Comparison of ENCODE assay signal across 17 cellular contexts in genomic region chr17:17798010-17798556, GRCh38. TPM values are rescaled to one million over a fixed set of nuclear protein-coding genes. Genes with fewer than 3 reads are reported as not detected.
DNase-seq lines count a peak whose midpoint lies in the region; ATAC-seq, FAIRE-seq and TF ChIP-seq lines count a peak whose summit lies in the region.
"Had no signal": no experiment of that assay in that cellular context is flagged by ENCODE, and none has a peak within 500 bp of the region (broad histone marks: within the 10 kb centered on the region; RNA-seq: fewer than 3 reads in every experiment).

No MANE protein-coding gene starts in this region.

- H3K27me3 ChIP-seq in HepG2 (ENCODE audit: control insufficient read depth in 1 of 2, insufficient read depth in 2 of 2, low read length in 2 of 2) (no peaks in the 10 kb centered on the region), right lobe of liver (no peaks in the 10 kb centered on the region), neuronal stem cell (ENCODE audit: control insufficient read depth in 3 of 3, insufficient read depth in 3 of 3, low read depth in 1 of 3, low read length in 3 of 3) (no peaks in the 10 kb centered on the region), SJCRH30 (no peaks in the 10 kb centered on the region)
- H3K27me3 ChIP-seq in BLaER1 treated with 17β-estradiol and CSF1 and Interleukin-3, amounts not matched to agents 10 nM and 100 nM: 0 out of 22 replicates have a peak, but pooled peaks cover 0 to 5% (median 0%) of the 10 kb centered on the region in 11 experiments
- H3K27me3 ChIP-seq: BE2C had no signal

- no peak for TF ChIP-seq POLR2A in HepG2 (IDR thresholded peaks at IDR 0.05; ENCODE audit: insufficient read depth in 1 of 2, low read depth in 2 of 2, low read length in 2 of 2)
- no peak for TF ChIP-seq POLR2A in right lobe of liver (IDR thresholded peaks at IDR 0.05)

- in situ Hi-C loops in HepG2 (cut with HindIII; ENCODE audit: extremely low pct_ligation_motif_present, low pct_unique_long_range_greater_than_20kb): no loop called here

- H2BK12ac ChIP-seq in neuronal stem cell (ENCODE audit: low read length): no peak overlapping the region

- no peak for DNase-seq in HepG2 (ENCODE audit: low spot score)
- no peak for DNase-seq in right lobe of liver
- no peak for DNase-seq in RWPE1 (ENCODE audit: low spot score)
- DNase-seq in neuronal stem cell (ENCODE audit: low spot score): no peak
- DNase-seq in NCI-H2107 treated with DMSO at 0.1 percent for 48 hours (lab: John Stamatoyannopoulos, UW; ENCODE audit: unreplicated experiment): no peak
- DNase-seq in SJCRH30: no peak
- DNase-seq: ACHN; BE2C; CD4-positive, alpha-beta memory T cell; DMS79 treated with DMSO at 0.1 percent for 48 hours; GF-D8; HCEC 1CT; IMR-90; KBM-7 had no signal

- no peak overlapping the region for H2BK120ac ChIP-seq in neuronal stem cell (ENCODE audit: low read depth, low read length)

- no peak overlapping the region for H3K14ac ChIP-seq in neuronal stem cell (ENCODE audit: low read length)

- peaks cover 37% of the 10 kb centered on the region for H3K79me1 ChIP-seq in neuronal stem cell (ENCODE audit: low read depth, low read length)

- H3K4me1 ChIP-seq in HepG2 (ENCODE audit: insufficient read depth, low read length) (no peaks in the 10 kb centered on the region), right lobe of liver (no peaks in the 10 kb centered on the region), neuronal stem cell (ENCODE audit: control insufficient read depth in 2 of 2, insufficient read depth in 1 of 2, low read depth in 1 of 2, low read length in 2 of 2) (peaks cover 13 to 18% of the 10 kb centered on the region in 2 donors), SJCRH30 (no peaks in the 10 kb centered on the region)
- H3K4me1 ChIP-seq in BLaER1 treated with 17β-estradiol and CSF1 and Interleukin-3, amounts not matched to agents 10 nM and 100 nM: peaks cover 17 to 69% (median 57%) of the 10 kb centered on the region in 10 experiments
- H3K4me1 ChIP-seq: BE2C had no signal

- no peak overlapping the region for H4K91ac ChIP-seq in neuronal stem cell (ENCODE audit: low read depth, low read length, poor library complexity)

- intact Hi-C loops in HepG2 (cut with micrococcal nuclease; ENCODE audit: unreplicated experiment) (no loop called here), right lobe of liver (cut with DNase I) (no loop called here)

- FAIRE-seq in HepG2 (lab: Jason Lieb, UNC): no peak

- no peak overlapping the region for H3K4ac ChIP-seq in neuronal stem cell (ENCODE audit: low read length)

- peak overlapping the region; percentile 26 for H2BK15ac ChIP-seq in neuronal stem cell (ENCODE audit: low read length)

- H3K27ac ChIP-seq in HepG2 (ENCODE audit: extremely low read length, insufficient read depth, low read length) (no peak overlapping the region), right lobe of liver (no peak overlapping the region), RWPE1 (0 out of 2 replicates have a peak overlapping the region, but pooled peaks have one; percentile 6), neuronal stem cell (replicated peaks; ENCODE audit: low read length) (no peak overlapping the region), SJCRH30 (no peak overlapping the region)
- peak overlapping the region in 2 of 11 experiments; percentile 10 to 25; a peak in 1 of 22 replicates for H3K27ac ChIP-seq in BLaER1 treated with 17β-estradiol and CSF1 and Interleukin-3, amounts not matched to agents 10 nM and 100 nM
- H3K27ac ChIP-seq: HL-60 had no signal

- H3K36me3 ChIP-seq in HepG2 (replicated peaks in 1 of 2; ENCODE audit: control insufficient read depth in 1 of 2, insufficient read depth in 2 of 2, low read length in 2 of 2) (peaks cover 26 to 46% of the 10 kb centered on the region in 2 experiments; a peak in 4 of 5 replicates), right lobe of liver (peaks cover 0 to 6% (median 2%) of the 10 kb centered on the region in 4 donors), neuronal stem cell (replicated peaks in 1 of 2; ENCODE audit: control insufficient read depth in 2 of 2, insufficient read depth in 2 of 2, low read length in 2 of 2) (peaks cover 74 to 94% of the 10 kb centered on the region in 2 donors), SJCRH30 (peaks cover 88% of the 10 kb centered on the region)
- H3K36me3 ChIP-seq in BLaER1 treated with 17β-estradiol and CSF1 and Interleukin-3, amounts not matched to agents 10 nM and 100 nM: peaks cover 43 to 96% (median 82%) of the 10 kb centered on the region in 11 experiments

- H3K79me2 ChIP-seq in HepG2 (ENCODE audit: insufficient read depth, low read length): no peaks in the 10 kb centered on the region

- BruUV-seq in HepG2 (replicated peaks; lab: Mats Ljungman, UMichigan): no TSS peak

- CTCF ChIA-PET in HepG2 (lab: Yijun Ruan, JAX; ENCODE audit: low intra/inter-chr PET ratio, low total read pairs): no interaction called here
- CTCF ChIA-PET in RWPE1 (lab: Yijun Ruan, JAX): no interaction called here

- H3K18ac ChIP-seq in neuronal stem cell (ENCODE audit: low read length): peak overlapping the region; percentile 76

- H3K9me3 ChIP-seq in HepG2 (ENCODE audit: low read length) (no peaks in the 10 kb centered on the region), right lobe of liver (no peaks in the 10 kb centered on the region), neuronal stem cell (replicated peaks in 1 of 2; ENCODE audit: control insufficient read depth in 2 of 2, insufficient read depth in 1 of 2, low read depth in 1 of 2, low read length in 2 of 2) (peaks cover 0 to 2% of the 10 kb centered on the region in 2 donors), SJCRH30 (replicated peaks) (no peaks in the 10 kb centered on the region)
- H3K9me3 ChIP-seq in BLaER1 treated with 17β-estradiol and CSF1 and Interleukin-3, amounts not matched to agents 10 nM and 100 nM (replicated peaks in 1 of 11): no peaks in the 10 kb centered on the region
- H3K9me3 ChIP-seq: BE2C had no signal

- peak overlapping the region; percentile 43 for H3K23ac ChIP-seq in neuronal stem cell (ENCODE audit: low read depth, low read length, poor library complexity)

- H3K9ac ChIP-seq in HepG2 (ENCODE audit: insufficient read depth, low read depth, low read length) (no peak overlapping the region), neuronal stem cell (ENCODE audit: low read depth, low read length, poor library complexity) (peak overlapping the region; percentile 50)
- H3K9ac ChIP-seq in BLaER1 treated with 17β-estradiol and CSF1 and Interleukin-3, amounts not matched to agents 10 nM and 100 nM: peak overlapping the region in 2 of 11 experiments; percentile 38 to 44; a peak in 2 of 22 replicates

- TF ChIP-seq CTCF in HepG2 (CRISPR knock-in tag; IDR thresholded peaks at IDR 0.05): no peak
- TF ChIP-seq CTCF in right lobe of liver (IDR thresholded peaks at IDR 0.05): no peak
- TF ChIP-seq CTCF in RWPE1 (conservative IDR thresholded peaks at IDR 0.05; ENCODE audit: low read depth): no peak

- no peak overlapping the region for H3K4me2 ChIP-seq in HepG2 (ENCODE audit: low read depth, low read length)
- H3K4me2 ChIP-seq in BLaER1 treated with 17β-estradiol and CSF1 and Interleukin-3, amounts not matched to agents 10 nM and 100 nM: peak overlapping the region in 10 of 11 experiments; percentile 28 to 86 (median 70); a peak in 18 of 22 replicates
- H3K4me2 ChIP-seq in neuronal stem cell (ENCODE audit: insufficient read depth, low read length, poor library complexity, severe bottlenecking): no peak overlapping the region

- ATAC-seq in HepG2: no peak
- no peak for ATAC-seq in right lobe of liver
- ATAC-seq in activated CD4-positive, CD25-positive, alpha-beta regulatory T cell treated with anti-CD3 and anti-CD28 coated beads, Interleukin-2, amount 50 U/mL, for 24 hours: no peak

- POLR2A ChIA-PET in HepG2 (lab: Yijun Ruan, JAX): no interaction called here
- POLR2A ChIA-PET in RWPE1 (lab: Yijun Ruan, JAX; ENCODE audit: low non-redundant PET): no interaction called here

- H3K4me3 ChIP-seq in HepG2 (replicated peaks in 1 of 3; ENCODE audit: insufficient read depth in 1 of 3, low read depth in 2 of 3, low read length in 3 of 3): no peak overlapping the region
- H3K4me3 ChIP-seq in right lobe of liver: no peak overlapping the region
- no peak overlapping the region for H3K4me3 ChIP-seq in BLaER1 treated with 17β-estradiol and CSF1 and Interleukin-3, amounts not matched to agents 10 nM and 100 nM
- H3K4me3 ChIP-seq in neuronal stem cell (ENCODE audit: low read length in 2 of 2): peak overlapping the region in 1 of 2 donors; percentile 29
- H3K4me3 ChIP-seq in SJCRH30: no peak overlapping the region

- TF ChIP-seq EP300 in HepG2 (IDR thresholded peaks at IDR 0.05; ENCODE audit: low read depth in 2 of 2, low read length in 2 of 2) (no peak), HepG2 (CRISPR knock-in tag; IDR thresholded peaks at IDR 0.05; ENCODE audit: borderline replicate concordance) (no peak)

- WGBS in HepG2 (ENCODE audit: low lambda C conversion rate): 98% methylated on average over 16 of the region's 25 CpGs
- no CpG with 5 or more reads among the region's 25 CpGs for WGBS in right lobe of liver (ENCODE audit: insufficient coverage, low coverage, low lambda C conversion rate, missing lambda C conversion rate)
- WGBS in neuronal stem cell (ENCODE audit: extremely low coverage in 2 of 2, insufficient read length in 2 of 2, insufficient replicate concordance in 1 of 2), 2 donors: no CpG with 5 or more reads among the region's 25 CpGs

- no peak overlapping the region for H2BK5ac ChIP-seq in neuronal stem cell (ENCODE audit: low read length)

- H2AK5ac ChIP-seq in neuronal stem cell (ENCODE audit: low read depth, low read length): peak overlapping the region; percentile 8

- no peak overlapping the region for H2AFZ ChIP-seq in HepG2 (ENCODE audit: low read length)
- no peak overlapping the region for H2AFZ ChIP-seq in neuronal stem cell (ENCODE audit: low read length)

- no peak for TF ChIP-seq RAD21 in HepG2 (CRISPR knock-in tag; IDR thresholded peaks at IDR 0.05)

- no peak overlapping the region for H4K8ac ChIP-seq in neuronal stem cell (ENCODE audit: low read depth, low read length)

- H4K20me1 ChIP-seq in HepG2 (ENCODE audit: insufficient read depth, low read length): no peaks in the 10 kb centered on the region
- H4K20me1 ChIP-seq in BLaER1 treated with 17β-estradiol and CSF1 and Interleukin-3, amounts not matched to agents 10 nM and 100 nM: peaks cover 61 to 98% (median 93%) of the 10 kb centered on the region in 11 experiments

RNA-seq across cellular contexts. Expression of gene SREBF1, which starts 38.7 kb away (rescaled TPM):
- total RNA-seq in HepG2 (2016; rRNA removed; fragmentation: Illumina TruSeq; extraction: Trizol): 12.6 and 34.3 TPM in 2 replicates
- 17.8 and 21.9 TPM in 2 replicates for total RNA-seq in HepG2 (2016; cell fraction: cytosol; rRNA removed; fragmentation: Illumina TruSeq; extraction: Trizol; ENCODE audit: low read depth)
- total RNA-seq in HepG2 (2016; cell fraction: insoluble cytoplasmic fraction; rRNA removed; fragmentation: Illumina TruSeq; extraction: Trizol): 11.7 and 40.3 TPM in 2 replicates
- total RNA-seq in HepG2 (2016; cell fraction: membrane; rRNA removed; fragmentation: Illumina TruSeq; extraction: Trizol): 12.6 and 16.8 TPM in 2 replicates
- 53.2 and 57.7 TPM in 2 replicates for total RNA-seq in HepG2 (2016; cell fraction: nucleus; rRNA removed; fragmentation: Illumina TruSeq; extraction: Trizol)
- 38.0 and 57.5 TPM in 2 replicates for polyA plus RNA-seq in HepG2 (2011; rRNA removed)
- 16.6 and 23.2 TPM in 2 replicates for polyA plus RNA-seq in HepG2 (2011; cell fraction: cytosol; rRNA removed)
- 385 and 409 TPM in 2 replicates for polyA plus RNA-seq in HepG2 (2011; cell fraction: nucleus; rRNA removed)
- polyA plus RNA-seq in HepG2 (2012): 60.2 and 60.8 TPM in 2 replicates
- 3.6 and 4.8 TPM in 2 replicates for polyA plus RNA-seq in HepG2 (2016; cell fraction: cytosol; fragmentation: Illumina TruSeq; extraction: Trizol; ENCODE audit: low read depth)
- 11.3 and 14.1 TPM in 2 replicates for polyA plus RNA-seq in HepG2 (2016; cell fraction: insoluble cytoplasmic fraction; fragmentation: Illumina TruSeq; extraction: Trizol; ENCODE audit: low read depth)
- 7.4 and 8.0 TPM in 2 replicates for polyA plus RNA-seq in HepG2 (2016; cell fraction: membrane; fragmentation: Illumina TruSeq; extraction: Trizol; ENCODE audit: low read depth)
- 156 and 162 TPM in 2 replicates for polyA plus RNA-seq in HepG2 (2016; cell fraction: nucleus; fragmentation: Illumina TruSeq; extraction: Trizol; ENCODE audit: insufficient read depth, low read depth)
- 70.2 and 130 TPM in 2 replicates for polyA minus RNA-seq in HepG2 (2011; rRNA and poly(A)+ RNA removed; ENCODE audit: low replicate concordance)
- polyA minus RNA-seq in HepG2 (2011; cell fraction: cytosol; rRNA and poly(A)+ RNA removed): 35.3 and 56.1 TPM in 2 replicates
- polyA minus RNA-seq in HepG2 (2011; cell fraction: nucleus; rRNA and poly(A)+ RNA removed): 93.2 and 119 TPM in 2 replicates
- total RNA-seq in right lobe of liver: 100 to 1,000 TPM in 4 of 6 experiments, 10 to 100 TPM in 2; 63.8 to 246 (median 173) TPM
- 57.8 TPM for polyA plus RNA-seq in neuronal stem cell (2013, experiment 1 of 2)
- polyA plus RNA-seq in neuronal stem cell (2013, experiment 2 of 2): 61.7 TPM
- total RNA-seq in SJCRH30 (2014; rRNA removed; shearing (Covaris generic)): 65.3 and 74.1 TPM in 2 replicates

Comparison
In these comparisons a context has a peak if more than half of its experiments do, and no peak if none do; other contexts are left out.
1. H3K4me2 ChIP-seq: peak in BLaER1 treated with 17β-estradiol and CSF1 and Interleukin-3, amounts not matched to agents 10 nM and 100 nM (10 of 11); none in HepG2 (single experiment) and neuronal stem cell (single experiment).